ENCODE assay signal across 1 cellular context in the genomic region with DNA sequence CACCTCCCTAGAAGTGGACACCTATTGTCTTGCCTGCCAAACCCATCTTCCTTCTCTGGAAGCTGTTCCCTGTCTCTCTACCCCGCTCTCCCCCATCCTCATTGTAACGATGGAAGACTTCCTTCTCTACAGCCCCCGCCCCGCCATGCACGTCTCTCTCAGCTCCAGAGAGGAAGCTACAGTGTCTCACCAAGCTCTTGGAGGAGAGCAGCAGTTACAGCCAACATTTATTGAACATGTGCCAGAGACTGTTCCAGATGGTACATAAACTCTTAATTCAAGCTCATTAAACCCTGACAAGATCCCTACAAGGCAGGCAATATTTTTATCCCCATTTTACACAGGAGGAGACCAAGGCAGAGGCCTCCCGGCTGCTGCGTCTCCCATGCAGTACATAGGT.
TF ChIP-seq lines count a peak whose summit lies in the region.

No MANE protein-coding gene starts in this region.

TF ChIP-seq in GM23338, 12 proteins besides CTCF, POLR2A, EP300 and RAD21 (continued from another document):
- TF ChIP-seq NANOG (IDR thresholded peaks at IDR 0.05; ENCODE audit: borderline replicate concordance): no peak
- no peak for TF ChIP-seq CREB1 (CRISPR knock-in tag; IDR thresholded peaks at IDR 0.05; ENCODE audit: low read depth)
- TF ChIP-seq JUNB (IDR thresholded peaks at IDR 0.05; ENCODE audit: unreplicated experiment): no peak
- no peak for TF ChIP-seq EZH2 (IDR thresholded peaks at IDR 0.05; ENCODE audit: low read depth, unreplicated experiment)
- TF ChIP-seq ZNF331 (CRISPR knock-in tag; IDR thresholded peaks at IDR 0.05; ENCODE audit: low read depth): no peak
- TF ChIP-seq, protein P1, sequence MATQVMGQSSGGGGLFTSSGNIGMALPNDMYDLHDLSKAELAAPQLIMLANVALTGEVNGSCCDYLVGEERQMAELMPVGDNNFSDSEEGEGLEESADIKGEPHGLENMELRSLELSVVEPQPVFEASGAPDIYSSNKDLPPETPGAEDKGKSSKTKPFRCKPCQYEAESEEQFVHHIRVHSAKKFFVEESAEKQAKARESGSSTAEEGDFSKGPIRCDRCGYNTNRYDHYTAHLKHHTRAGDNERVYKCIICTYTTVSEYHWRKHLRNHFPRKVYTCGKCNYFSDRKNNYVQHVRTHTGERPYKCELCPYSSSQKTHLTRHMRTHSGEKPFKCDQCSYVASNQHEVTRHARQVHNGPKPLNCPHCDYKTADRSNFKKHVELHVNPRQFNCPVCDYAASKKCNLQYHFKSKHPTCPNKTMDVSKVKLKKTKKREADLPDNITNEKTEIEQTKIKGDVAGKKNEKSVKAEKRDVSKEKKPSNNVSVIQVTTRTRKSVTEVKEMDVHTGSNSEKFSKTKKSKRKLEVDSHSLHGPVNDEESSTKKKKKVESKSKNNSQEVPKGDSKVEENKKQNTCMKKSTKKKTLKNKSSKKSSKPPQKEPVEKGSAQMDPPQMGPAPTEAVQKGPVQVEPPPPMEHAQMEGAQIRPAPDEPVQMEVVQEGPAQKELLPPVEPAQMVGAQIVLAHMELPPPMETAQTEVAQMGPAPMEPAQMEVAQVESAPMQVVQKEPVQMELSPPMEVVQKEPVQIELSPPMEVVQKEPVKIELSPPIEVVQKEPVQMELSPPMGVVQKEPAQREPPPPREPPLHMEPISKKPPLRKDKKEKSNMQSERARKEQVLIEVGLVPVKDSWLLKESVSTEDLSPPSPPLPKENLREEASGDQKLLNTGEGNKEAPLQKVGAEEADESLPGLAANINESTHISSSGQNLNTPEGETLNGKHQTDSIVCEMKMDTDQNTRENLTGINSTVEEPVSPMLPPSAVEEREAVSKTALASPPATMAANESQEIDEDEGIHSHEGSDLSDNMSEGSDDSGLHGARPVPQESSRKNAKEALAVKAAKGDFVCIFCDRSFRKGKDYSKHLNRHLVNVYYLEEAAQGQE (IDR thresholded peaks at IDR 0.05; ENCODE audit: unreplicated experiment): no peak
- no peak for TF ChIP-seq STAT1 (IDR thresholded peaks at IDR 0.05; ENCODE audit: unreplicated experiment)
- TF ChIP-seq ZNF114 (CRISPR knock-in tag; IDR thresholded peaks at IDR 0.05): no peak
- no peak for TF ChIP-seq EZH2phosphoT487 (IDR thresholded peaks at IDR 0.05; ENCODE audit: unreplicated experiment)
